18 cellular contexts compared by ENCODE assay signal in the genomic region with DNA sequence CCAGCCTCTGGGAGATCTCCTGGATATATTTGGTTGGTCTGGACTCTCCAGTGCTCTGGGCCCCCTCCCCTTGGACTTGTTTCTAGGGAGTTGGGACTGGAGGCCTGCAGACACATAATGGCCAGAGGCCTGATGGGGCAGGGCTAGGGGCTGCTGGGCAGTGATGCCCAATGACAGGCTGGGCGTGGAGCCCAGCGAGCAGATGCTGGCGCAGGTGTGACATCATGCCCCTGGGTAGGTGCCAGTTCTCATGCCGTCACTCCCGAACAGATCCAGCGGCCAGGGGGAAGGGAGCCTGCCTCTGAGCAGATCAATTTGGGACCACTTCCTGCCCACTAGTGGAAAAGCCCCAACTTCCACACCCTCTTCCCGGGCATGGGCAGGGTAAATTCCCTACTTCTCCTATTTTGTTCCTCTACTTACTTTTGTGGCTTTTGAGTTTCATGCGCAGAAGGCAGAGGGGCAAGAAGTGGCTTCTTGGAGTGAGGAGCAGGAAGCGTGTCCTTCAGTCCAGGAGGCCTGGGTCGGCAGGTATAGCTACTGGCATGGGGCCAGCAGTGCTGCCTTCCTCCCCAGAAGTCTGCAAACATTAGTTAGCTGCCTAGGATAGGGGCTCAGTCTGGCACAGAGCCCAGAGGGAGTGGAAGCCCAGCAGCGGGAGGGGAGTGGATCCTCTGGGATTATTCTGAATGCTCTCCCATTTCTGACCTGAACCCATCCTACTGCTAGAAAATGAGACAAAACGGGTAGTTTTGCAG. TPM values are rescaled to one million over a fixed set of nuclear protein-coding genes. Genes with fewer than 3 reads are reported as not detected.
DNase-seq lines count a peak whose midpoint lies in the region; ATAC-seq and TF ChIP-seq lines count a peak whose summit lies in the region.
"Had no signal": no experiment of that assay in that cellular context is flagged by ENCODE, and none has a peak within 500 bp of the region (broad histone marks: within the 10 kb centered on the region; RNA-seq: fewer than 3 reads in every experiment).

No MANE protein-coding gene starts in this region.

- H3K4me1 ChIP-seq in neuronal stem cell (ENCODE audit: control insufficient read depth in 2 of 2, insufficient read depth in 1 of 2, low read depth in 1 of 2, low read length in 2 of 2) (peaks cover 0 to 1% of the 10 kb centered on the region in 2 donors), mesenchymal stem cell (ENCODE audit: control insufficient read depth, insufficient read depth, low read depth, low read length) (peaks cover 5% of the 10 kb centered on the region)

- no peaks in the 10 kb centered on the region for H3K9me3 ChIP-seq in neuronal stem cell (replicated peaks in 1 of 2; ENCODE audit: control insufficient read depth in 2 of 2, insufficient read depth in 1 of 2, low read depth in 1 of 2, low read length in 2 of 2)
- H3K9me3 ChIP-seq in mesenchymal stem cell (ENCODE audit: control insufficient read depth, low read length) = no peaks in the 10 kb centered on the region
- H3K9me3 ChIP-seq: left lung had no signal

- H2BK12ac ChIP-seq in neuronal stem cell (ENCODE audit: low read length) = peak overlapping the region; percentile 73
- H2BK12ac ChIP-seq in mesenchymal stem cell (ENCODE audit: low read length in 2 of 2) = no peak overlapping the region

- no CpG with 5 or more reads among the region's 12 CpGs for WGBS in neuronal stem cell (ENCODE audit: extremely low coverage in 2 of 2, insufficient read length in 2 of 2, insufficient replicate concordance in 1 of 2), 2 donors
- 96% methylated on average over 11 of the region's 12 CpGs for WGBS in mesenchymal stem cell

- H3K4me3 ChIP-seq in neuronal stem cell (ENCODE audit: low read length in 2 of 2) (no peak overlapping the region), mesenchymal stem cell (ENCODE audit: insufficient read depth in 1 of 2, low read depth in 1 of 2, low read length in 2 of 2) (no peak overlapping the region)
- H3K4me3 ChIP-seq: left lung had no signal

- peak; percentile 61 for DNase-seq in DMS79 (lab: John Stamatoyannopoulos, UW)
- DNase-seq in NCI-H2081 (lab: John Stamatoyannopoulos, UW) = peak; percentile 60 to 72
- peak in 37 of 58 donors; percentile 6 to 82 (median 43) for DNase-seq in anterior cingulate cortex (lab: John Stamatoyannopoulos, UW)
- no peak for DNase-seq in neuronal stem cell (ENCODE audit: low spot score)
- no peak for DNase-seq in mesenchymal stem cell
- DNase-seq in GM10266 (ENCODE audit: extremely low spot score) = no peak
- DNase-seq: activated CD4-positive, alpha-beta T cell treated with anti-CD3 and anti-CD28 coated beads for 1 hour; activated naive CD8-positive, alpha-beta T cell treated with anti-CD3 and anti-CD28 coated beads for 36 hours; MV-4-11; natural killer cell; NCI-H524 had no signal

- H3K18ac ChIP-seq in neuronal stem cell (ENCODE audit: low read length) (no peak overlapping the region), mesenchymal stem cell (ENCODE audit: low read depth in 1 of 2, low read length in 2 of 2) (no peak overlapping the region)

- no peak for TF ChIP-seq CTCF in GM10266 (IDR thresholded peaks at IDR 0.05; ENCODE audit: control insufficient read depth, insufficient read depth, low read depth, missing control alignments)

- H3K79me1 ChIP-seq in neuronal stem cell (ENCODE audit: low read depth, low read length) = no peaks in the 10 kb centered on the region
- peaks cover 18% of the 10 kb centered on the region for H3K79me1 ChIP-seq in mesenchymal stem cell (replicated peaks; ENCODE audit: low read length, poor library complexity, severe bottlenecking)

- H3K27ac ChIP-seq in neuronal stem cell (replicated peaks; ENCODE audit: low read length) = no peak overlapping the region
- H3K27ac ChIP-seq in mesenchymal stem cell (ENCODE audit: low read length, poor library complexity, severe bottlenecking) = no peak overlapping the region
- H3K27ac ChIP-seq: C4-2B, epithelial cell of prostate, left lung had no signal

- H4K91ac ChIP-seq in neuronal stem cell (ENCODE audit: low read depth, low read length, poor library complexity) = no peak overlapping the region
- no peak overlapping the region for H4K91ac ChIP-seq in mesenchymal stem cell (ENCODE audit: low read length)

- H3K4ac ChIP-seq in neuronal stem cell (ENCODE audit: low read length) = no peak overlapping the region
- H3K4ac ChIP-seq in mesenchymal stem cell (ENCODE audit: low read depth in 1 of 2, low read length in 2 of 2) = no peak overlapping the region

- H2BK5ac ChIP-seq in neuronal stem cell (ENCODE audit: low read length) (no peak overlapping the region), mesenchymal stem cell (ENCODE audit: low read depth, low read length, poor library complexity, severe bottlenecking) (no peak overlapping the region)

- peaks cover 0 to 15% of the 10 kb centered on the region in 2 donors for H3K36me3 ChIP-seq in neuronal stem cell (replicated peaks in 1 of 2; ENCODE audit: control insufficient read depth in 2 of 2, insufficient read depth in 2 of 2, low read length in 2 of 2)
- peaks cover 23 to 34% of the 10 kb centered on the region in 2 experiments for H3K36me3 ChIP-seq in mesenchymal stem cell (ENCODE audit: control insufficient read depth in 1 of 2, insufficient read depth in 2 of 2, low read depth in 1 of 2, low read length in 2 of 2)

- H3K14ac ChIP-seq in neuronal stem cell (ENCODE audit: low read length) = no peak overlapping the region
- H3K14ac ChIP-seq in mesenchymal stem cell (ENCODE audit: low read length in 2 of 2) = no peak overlapping the region

- H3K27me3 ChIP-seq in neuronal stem cell (ENCODE audit: control insufficient read depth in 3 of 3, insufficient read depth in 3 of 3, low read depth in 1 of 3, low read length in 3 of 3) (no peaks in the 10 kb centered on the region), mesenchymal stem cell (ENCODE audit: control insufficient read depth in 1 of 2, insufficient read depth in 1 of 2, low read length in 2 of 2) (no peaks in the 10 kb centered on the region)
- H3K27me3 ChIP-seq: left lung had no signal

- no peak overlapping the region for H4K8ac ChIP-seq in neuronal stem cell (ENCODE audit: low read depth, low read length)
- H4K8ac ChIP-seq in mesenchymal stem cell (ENCODE audit: low read length) = no peak overlapping the region

- no peak for ATAC-seq in HG03139 (IDR thresholded peaks at IDR 0.05; ENCODE audit: unreplicated experiment)
- ATAC-seq in HG03025 (IDR thresholded peaks at IDR 0.05; ENCODE audit: low FRiP score, unreplicated experiment) = no peak
- ATAC-seq: left lung; natural killer cell; sciatic nerve; stimulated activated effector memory CD8-positive, alpha-beta T cell treated with anti-CD3 and anti-CD28 coated beads, Interleukin-12 subunit alpha, Interleukin-12 subunit beta, amount 100 ng/mL, for 72 hours had no signal

- H2AFZ ChIP-seq in neuronal stem cell (ENCODE audit: low read length) (no peak overlapping the region), mesenchymal stem cell (ENCODE audit: low read depth, low read length) (no peak overlapping the region)

- H3K4me2 ChIP-seq in neuronal stem cell (ENCODE audit: insufficient read depth, low read length, poor library complexity, severe bottlenecking) (no peak overlapping the region), mesenchymal stem cell (ENCODE audit: low read length, poor library complexity, severe bottlenecking) (no peak overlapping the region)

- H3K9ac ChIP-seq in neuronal stem cell (ENCODE audit: low read depth, low read length, poor library complexity) = no peak overlapping the region
- no peak overlapping the region for H3K9ac ChIP-seq in mesenchymal stem cell (ENCODE audit: low read length)

- H2AK5ac ChIP-seq in neuronal stem cell (ENCODE audit: low read depth, low read length) = no peak overlapping the region
- H2AK5ac ChIP-seq in mesenchymal stem cell (ENCODE audit: low read length, severe bottlenecking) = no peak overlapping the region

- H3K23ac ChIP-seq in neuronal stem cell (ENCODE audit: low read depth, low read length, poor library complexity) (no peak overlapping the region), mesenchymal stem cell (ENCODE audit: low read length in 2 of 2) (no peak overlapping the region)

- H2BK120ac ChIP-seq in neuronal stem cell (ENCODE audit: low read depth, low read length) (no peak overlapping the region), mesenchymal stem cell (ENCODE audit: low read depth, low read length) (no peak overlapping the region)

- H2BK15ac ChIP-seq in neuronal stem cell (ENCODE audit: low read length) (no peak overlapping the region), mesenchymal stem cell (ENCODE audit: low read depth, poor library complexity, severe bottlenecking) (no peak overlapping the region)

RNA-seq across cellular contexts. Expression of a gene that starts 6.1 kb away (rescaled TPM):
- polyA plus RNA-seq in neuronal stem cell (2013, experiment 1 of 2) = 114 TPM
- 108 TPM for polyA plus RNA-seq in neuronal stem cell (2013, experiment 2 of 2)
- 214 TPM for polyA plus RNA-seq in mesenchymal stem cell (2013, experiment 1 of 2)
- polyA plus RNA-seq in mesenchymal stem cell (2013, experiment 2 of 2) = 216 TPM

RNA-seq across cellular contexts. Expression of a gene that starts 8.6 kb away (rescaled TPM):
- 1.0 TPM for polyA plus RNA-seq in neuronal stem cell (2013, experiment 1 of 2)
- 0.90 TPM for polyA plus RNA-seq in neuronal stem cell (2013, experiment 2 of 2)
- polyA plus RNA-seq in mesenchymal stem cell (2013, experiment 1 of 2) = 0.23 TPM
- polyA plus RNA-seq in mesenchymal stem cell (2013, experiment 2 of 2) = 0.19 TPM

RNA-seq across cellular contexts. Expression of a gene that starts 34.6 kb away (rescaled TPM):
- 0.04 TPM for polyA plus RNA-seq in neuronal stem cell (2013, experiment 1 of 2)
- polyA plus RNA-seq in neuronal stem cell (2013, experiment 2 of 2) = not detected
- 0.01 TPM for polyA plus RNA-seq in mesenchymal stem cell (2013, experiment 1 of 2)
- polyA plus RNA-seq in mesenchymal stem cell (2013, experiment 2 of 2) = not detected

RNA-seq across cellular contexts. Expression of a gene that starts 39.7 kb away (rescaled TPM):
- polyA plus RNA-seq in neuronal stem cell (2013, experiment 1 of 2) = 50.7 TPM
- polyA plus RNA-seq in neuronal stem cell (2013, experiment 2 of 2) = 51.9 TPM
- polyA plus RNA-seq in mesenchymal stem cell (2013, experiment 1 of 2) = 28.3 TPM
- 27.3 TPM for polyA plus RNA-seq in mesenchymal stem cell (2013, experiment 2 of 2)

RNA-seq across cellular contexts. Expression of a gene that starts 41.6 kb away (rescaled TPM):
- polyA plus RNA-seq in neuronal stem cell (2013, experiment 1 of 2) = 0.04 TPM
- not detected for polyA plus RNA-seq in neuronal stem cell (2013, experiment 2 of 2)
- not detected for polyA plus RNA-seq in mesenchymal stem cell (2013, experiment 1 of 2)
- not detected for polyA plus RNA-seq in mesenchymal stem cell (2013, experiment 2 of 2)

Comparison
In these comparisons a context has a peak if more than half of its experiments do, and no peak if none do; other contexts are left out.
1. DNase-seq: peak in DMS79 (single experiment), NCI-H2081 (2 of 2) and anterior cingulate cortex (37 of 58); none in neuronal stem cell (single experiment), mesenchymal stem cell (single experiment) and GM10266 (single experiment).